1 cellular context compared by ENCODE assay signal in genomic region chr10:104334965-104335650, GRCh38.
TF ChIP-seq lines count a peak whose summit lies in the region.

No MANE protein-coding gene starts in this region.

TF ChIP-seq in GM23338, 12 proteins besides CTCF, POLR2A, EP300 and RAD21 (continued from another document):
- no peak for TF ChIP-seq ETS1 (IDR thresholded peaks at IDR 0.05)
- TF ChIP-seq ZNF114 (CRISPR knock-in tag; IDR thresholded peaks at IDR 0.05): no peak
- TF ChIP-seq, protein P1, sequence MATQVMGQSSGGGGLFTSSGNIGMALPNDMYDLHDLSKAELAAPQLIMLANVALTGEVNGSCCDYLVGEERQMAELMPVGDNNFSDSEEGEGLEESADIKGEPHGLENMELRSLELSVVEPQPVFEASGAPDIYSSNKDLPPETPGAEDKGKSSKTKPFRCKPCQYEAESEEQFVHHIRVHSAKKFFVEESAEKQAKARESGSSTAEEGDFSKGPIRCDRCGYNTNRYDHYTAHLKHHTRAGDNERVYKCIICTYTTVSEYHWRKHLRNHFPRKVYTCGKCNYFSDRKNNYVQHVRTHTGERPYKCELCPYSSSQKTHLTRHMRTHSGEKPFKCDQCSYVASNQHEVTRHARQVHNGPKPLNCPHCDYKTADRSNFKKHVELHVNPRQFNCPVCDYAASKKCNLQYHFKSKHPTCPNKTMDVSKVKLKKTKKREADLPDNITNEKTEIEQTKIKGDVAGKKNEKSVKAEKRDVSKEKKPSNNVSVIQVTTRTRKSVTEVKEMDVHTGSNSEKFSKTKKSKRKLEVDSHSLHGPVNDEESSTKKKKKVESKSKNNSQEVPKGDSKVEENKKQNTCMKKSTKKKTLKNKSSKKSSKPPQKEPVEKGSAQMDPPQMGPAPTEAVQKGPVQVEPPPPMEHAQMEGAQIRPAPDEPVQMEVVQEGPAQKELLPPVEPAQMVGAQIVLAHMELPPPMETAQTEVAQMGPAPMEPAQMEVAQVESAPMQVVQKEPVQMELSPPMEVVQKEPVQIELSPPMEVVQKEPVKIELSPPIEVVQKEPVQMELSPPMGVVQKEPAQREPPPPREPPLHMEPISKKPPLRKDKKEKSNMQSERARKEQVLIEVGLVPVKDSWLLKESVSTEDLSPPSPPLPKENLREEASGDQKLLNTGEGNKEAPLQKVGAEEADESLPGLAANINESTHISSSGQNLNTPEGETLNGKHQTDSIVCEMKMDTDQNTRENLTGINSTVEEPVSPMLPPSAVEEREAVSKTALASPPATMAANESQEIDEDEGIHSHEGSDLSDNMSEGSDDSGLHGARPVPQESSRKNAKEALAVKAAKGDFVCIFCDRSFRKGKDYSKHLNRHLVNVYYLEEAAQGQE (IDR thresholded peaks at IDR 0.05; ENCODE audit: unreplicated experiment): no peak
